ENCODE assay signal across 14 cellular contexts in the genomic region with DNA sequence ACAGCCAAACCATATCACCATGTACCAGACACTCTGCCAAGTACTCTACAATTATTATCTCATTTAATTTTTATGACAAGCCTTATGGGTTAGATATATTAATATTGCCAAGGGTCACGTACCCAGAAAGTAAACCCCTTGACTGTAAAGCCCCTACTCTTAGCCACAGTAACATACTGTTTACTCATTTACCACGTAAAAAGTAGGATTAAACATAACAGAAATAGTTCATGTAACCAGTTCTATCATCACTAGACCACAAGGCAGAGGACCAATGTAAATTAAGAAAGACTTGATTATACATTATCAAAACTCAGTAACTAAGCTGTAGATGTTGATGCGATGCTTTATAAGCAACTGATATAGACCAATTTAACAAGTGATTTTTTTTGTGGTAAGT.
"Had no signal": no experiment of that assay in that cellular context is flagged by ENCODE, and none has a peak within 500 bp of the region (broad histone marks: within the 10 kb centered on the region; RNA-seq: fewer than 3 reads in every experiment).

No MANE protein-coding gene starts in this region.

- DNase-seq: activated CD8-positive, alpha-beta memory T cell treated with anti-CD3 and anti-CD28 coated beads, Interleukin-2, amount 50 U/mL, for 4 hours; activated CD8-positive, alpha-beta T cell treated with anti-CD3 and anti-CD28 coated beads for 36 hours; activated naive CD8-positive, alpha-beta T cell treated with anti-CD3 and anti-CD28 coated beads, Interleukin-2, amount 10 ng/mL, durations not matched to agents 7 days and 5 days; anterior cingulate cortex; cerebellar nuclear complex; dermis blood vessel endothelial cell; left cardiac atrium; naive thymus-derived CD8-positive, alpha-beta T cell; retina; stimulated activated CD4-positive, alpha-beta T cell treated with anti-CD3 and anti-CD28 coated beads, Interleukin-15, amount 100 ng/mL, for 24 hours; stimulated activated CD4-positive, alpha-beta T cell treated with anti-CD3 and anti-CD28 coated beads, Interleukin-4, amount 100 ng/mL, for 24 hours; stimulated activated naive CD8-positive, alpha-beta T cell treated with anti-CD3 and anti-CD28 coated beads, Interleukin-15, amount 100 ng/mL, for 72 hours; testis; upper lobe of right lung had no signal

- ATAC-seq: activated CD8-positive, alpha-beta T cell treated with anti-CD3 and anti-CD28 coated beads for 36 hours; left cardiac atrium; naive thymus-derived CD8-positive, alpha-beta T cell; stimulated activated naive CD8-positive, alpha-beta T cell treated with anti-CD3 and anti-CD28 coated beads, Interleukin-15, amount 100 ng/mL, for 72 hours; upper lobe of right lung had no signal
